8 cellular contexts compared by ENCODE assay signal in genomic region chr5:132830436-132831094, GRCh38. TPM values are rescaled to one million over a fixed set of nuclear protein-coding genes. Genes with fewer than 3 reads are reported as not detected.
DNase-seq lines count a peak whose midpoint lies in the region; ATAC-seq and TF ChIP-seq lines count a peak whose summit lies in the region.

Gene SHROOM1, minus strand, starts transcription at chr5:132830647. Its CDS starts 4,507 bp downstream, at chr5:132826140.

- H3K36me3 Mint-ChIP-seq in activated T-helper 17 cell treated with anti-CD3 and anti-CD28 coated beads, Interleukin-2, amount 50 U/mL, for 72 hours (ENCODE audit: low read depth): no peaks in the 10 kb centered on the region

- H3K9me3 ChIP-seq in HAP-1 (no peaks in the 10 kb centered on the region), Loucy (ENCODE audit: insufficient read depth, low read depth, low read length) (no peaks in the 10 kb centered on the region), ovary (no peaks in the 10 kb centered on the region)

- no peaks in the 10 kb centered on the region for H3K79me2 ChIP-seq in Loucy (ENCODE audit: insufficient read depth, low read length)

- WGBS in ovary, 3 donors: 2 to 6% (median 4%) methylated on average over 15 to 78 of the region's 78 CpGs

- no peaks in the 10 kb centered on the region for H4K20me1 ChIP-seq in Loucy (ENCODE audit: insufficient read depth, low read length, poor library complexity, severe bottlenecking)

- TF ChIP-seq POLR2A in ovary (IDR thresholded peaks at IDR 0.05): no peak

- TF ChIP-seq EP300 in ovary (IDR thresholded peaks at IDR 0.05): no peak

- peak within 1 kb of the TSS; percentile 74 for H3K4me3 Mint-ChIP-seq in activated T-helper 17 cell treated with anti-CD3 and anti-CD28 coated beads, Interleukin-2, amount 50 U/mL, for 72 hours

- intact Hi-C loops in head of caudate nucleus (cut with DNase I) (no loop called here), ovary (cut with DNase I) (no loop called here)

- H3K27ac ChIP-seq in 22Rv1: peak within 1 kb of the TSS; percentile 76
- peak within 1 kb of the TSS; percentile 53 to 68 for H3K27ac ChIP-seq in ovary

- H3K9me2 ChIP-seq in Loucy (replicated peaks; ENCODE audit: low read depth, low read length): no peaks in the 10 kb centered on the region

- TF ChIP-seq CTCF in 22Rv1 (IDR thresholded peaks at IDR 0.05): no peak
- TF ChIP-seq CTCF in GM06990 (IDR thresholded peaks at IDR 0.05; ENCODE audit: insufficient read depth, low read length, poor library complexity, severe bottlenecking): no peak
- no peak for TF ChIP-seq CTCF in Loucy (conservative IDR thresholded peaks at IDR 0.05; ENCODE audit: low read length)
- no peak for TF ChIP-seq CTCF in ovary (IDR thresholded peaks at IDR 0.05)

- H3K27me3 Mint-ChIP-seq in activated T-helper 17 cell treated with anti-CD3 and anti-CD28 coated beads, Interleukin-2, amount 50 U/mL, for 72 hours: peaks cover 31% of the 10 kb centered on the region

- H3K9ac ChIP-seq in Loucy (ENCODE audit: low read depth, low read length, poor library complexity, severe bottlenecking): peak within 1 kb of the TSS; percentile 50

- H3F3A ChIP-seq in Loucy (ENCODE audit: low read depth): no peaks in the 10 kb centered on the region

- H3K4me3 ChIP-seq in GM06990 (replicated peaks; ENCODE audit: low read depth, low read length): peak within 1 kb of the TSS; percentile 68
- H3K4me3 ChIP-seq in HAP-1: peak within 1 kb of the TSS; percentile 45
- H3K4me3 ChIP-seq in Loucy (ENCODE audit: low read length, poor library complexity, severe bottlenecking): peak within 1 kb of the TSS; percentile 74
- H3K4me3 ChIP-seq in ovary: peak within 1 kb of the TSS; percentile 71

- H3K9me3 Mint-ChIP-seq in activated T-helper 17 cell treated with anti-CD3 and anti-CD28 coated beads, Interleukin-2, amount 50 U/mL, for 72 hours: no peaks in the 10 kb centered on the region

- H3K36me3 ChIP-seq in GM06990 (ENCODE audit: control insufficient read depth, insufficient read depth, low read length) (no peaks in the 10 kb centered on the region), HAP-1 (replicated peaks) (no peaks in the 10 kb centered on the region), Loucy (ENCODE audit: insufficient read depth, low read length) (no peaks in the 10 kb centered on the region), ovary (no peaks in the 10 kb centered on the region)

- H3K27me3 ChIP-seq in GM06990 (replicated peaks; ENCODE audit: control insufficient read depth, insufficient read depth, low read length): no peaks in the 10 kb centered on the region; the same call in 1 of the 2 replicates
- H3K27me3 ChIP-seq in HAP-1 (ENCODE audit: low read depth): no peaks in the 10 kb centered on the region
- no peaks in the 10 kb centered on the region for H3K27me3 ChIP-seq in Loucy (ENCODE audit: insufficient read depth, low read length, poor library complexity, severe bottlenecking)
- H3K27me3 ChIP-seq in ovary: no peaks in the 10 kb centered on the region

- H3K27ac Mint-ChIP-seq in activated T-helper 17 cell treated with anti-CD3 and anti-CD28 coated beads, Interleukin-2, amount 50 U/mL, for 72 hours: peak within 1 kb of the TSS; percentile 39

- peak within 1 kb of the TSS; percentile 37 for H3K4me2 ChIP-seq in Loucy (ENCODE audit: low read depth, low read length, poor library complexity, severe bottlenecking)

- DNase-seq in GM06990 (ENCODE audit: extremely low read depth, insufficient read length): peak; percentile 80
- DNase-seq in HAP-1 (ENCODE audit: low spot score in 2 of 2): peak in 1 of 2 experiments; percentile 66
- peak in 26 of 42 donors; percentile 24 to 75 (median 55) for DNase-seq in head of caudate nucleus
- DNase-seq in ovary: peak; percentile 51 to 73 (median 52)
- no peak for DNase-seq in KBM-7

- H2AFZ ChIP-seq in Loucy (ENCODE audit: low read length): peak within 1 kb of the TSS; percentile 67; the same call in 1 of the 2 replicates

- H3K4me1 ChIP-seq in HAP-1 (peaks cover 6% of the 10 kb centered on the region; the same call in 1 of the 2 replicates), Loucy (ENCODE audit: insufficient read depth, low read length, poor library complexity, severe bottlenecking) (no peaks in the 10 kb centered on the region), ovary (ENCODE audit: insufficient read depth) (no peaks in the 10 kb centered on the region)

- in situ Hi-C loops in HAP-1 (cut with MboI; ENCODE audit: low sequenced_read_pairs): no loop called here
- in situ Hi-C loops in KBM-7 (cut with MboI; ENCODE audit: low pct_unique_long_range_greater_than_20kb, low sequenced_read_pairs): no loop called here

- H3K4me1 Mint-ChIP-seq in activated T-helper 17 cell treated with anti-CD3 and anti-CD28 coated beads, Interleukin-2, amount 50 U/mL, for 72 hours: no peaks in the 10 kb centered on the region

- ATAC-seq in activated T-helper 17 cell treated with anti-CD3 and anti-CD28 coated beads, Interleukin-2, amount 50 U/mL, for 72 hours (replicated peaks): peak; percentile 69

RNA-seq across cellular contexts. Expression of gene SHROOM1, which starts in this region (rescaled TPM):
- total RNA-seq in activated T-helper 17 cell treated with anti-CD3 and anti-CD28 coated beads, Interleukin-2, amount 50 U/mL, for 72 hours: 1 to 10 TPM in 1 of 2 donors, under 1 TPM in 1; 0.54 to 3.4 TPM
- total RNA-seq in ovary: 10 to 100 TPM in 3 of 7 donors, 1 to 10 TPM in 4; 3.8 to 22.4 (median 8.9) TPM
- polyA plus RNA-seq in ovary: 1 to 10 TPM; 4.1 to 5.9 TPM
